Comparison of ENCODE assay signal across 28 cellular contexts in genomic region chr16:49540836-49541235, GRCh38.
"Had no signal": no experiment of that assay in that cellular context is flagged by ENCODE, and none has a peak within 500 bp of the region (broad histone marks: within the 10 kb centered on the region; RNA-seq: fewer than 3 reads in every experiment).

No MANE protein-coding gene starts in this region.

- H3K4me3 Mint-ChIP-seq: activated CD8-positive, alpha-beta T cell treated with anti-CD3 and anti-CD28 coated beads for 36 hours; activated naive CD8-positive, alpha-beta T cell treated with anti-CD3 and anti-CD28 coated beads, Interleukin-2, amount 50 U/mL, for 24 hours; activated T-helper 1 cell treated with anti-CD3 and anti-CD28 coated beads, Interleukin-12 subunit alpha, Interleukin-12 subunit beta, Interleukin-2, Interleukin-4 antibody, amounts not matched to agents 30 ng/mL and 10 ng/mL and 1 ng/mL, durations not matched to agents 14 hours and 24 hours and 36 hours; central memory CD8-positive, alpha-beta T cell; T-cell had no signal

- H3K27me3 Mint-ChIP-seq: activated CD8-positive, alpha-beta T cell treated with anti-CD3 and anti-CD28 coated beads for 36 hours; activated naive CD8-positive, alpha-beta T cell treated with anti-CD3 and anti-CD28 coated beads, Interleukin-2, amount 50 U/mL, for 24 hours; T-cell had no signal

- H3K27ac Mint-ChIP-seq: activated CD8-positive, alpha-beta T cell treated with anti-CD3 and anti-CD28 coated beads for 36 hours; activated naive CD8-positive, alpha-beta T cell treated with anti-CD3 and anti-CD28 coated beads, Interleukin-2, amount 50 U/mL, for 24 hours; activated T-helper 1 cell treated with anti-CD3 and anti-CD28 coated beads, Interleukin-12 subunit alpha, Interleukin-12 subunit beta, Interleukin-2, Interleukin-4 antibody, amounts not matched to agents 30 ng/mL and 10 ng/mL and 1 ng/mL, durations not matched to agents 14 hours and 24 hours and 36 hours; T-cell had no signal

- ATAC-seq: activated CD8-positive, alpha-beta T cell treated with anti-CD3 and anti-CD28 coated beads for 36 hours; activated naive CD4-positive, alpha-beta T cell treated with anti-CD3 and anti-CD28 coated beads, Interleukin-2, amount 50 U/mL, for 72 hours; activated naive CD8-positive, alpha-beta T cell treated with anti-CD3 and anti-CD28 coated beads, Interleukin-2, amount 50 U/mL, for 24 hours; body of pancreas; Panc1; Right ventricle myocardium inferior; T-cell had no signal

- H3K4me2 ChIP-seq: KMS-11 had no signal

- H3K9me3 Mint-ChIP-seq: activated naive CD4-positive, alpha-beta T cell treated with anti-CD3 and anti-CD28 coated beads, Interleukin-2, amount 50 U/mL, for 72 hours; activated naive CD8-positive, alpha-beta T cell treated with anti-CD3 and anti-CD28 coated beads, Interleukin-2, amount 50 U/mL, for 24 hours; activated T-helper 1 cell treated with anti-CD3 and anti-CD28 coated beads, Interleukin-12 subunit alpha, Interleukin-12 subunit beta, Interleukin-2, Interleukin-4 antibody, amounts not matched to agents 30 ng/mL and 10 ng/mL and 1 ng/mL, durations not matched to agents 14 hours and 24 hours and 36 hours; central memory CD8-positive, alpha-beta T cell had no signal

- H3K4me1 Mint-ChIP-seq: activated naive CD8-positive, alpha-beta T cell treated with anti-CD3 and anti-CD28 coated beads, Interleukin-2, amount 50 U/mL, for 24 hours; central memory CD8-positive, alpha-beta T cell; T-cell had no signal

- H3K4me1 ChIP-seq: body of pancreas had no signal

- H3K36me3 ChIP-seq: ascending aorta, WERI-Rb-1 had no signal

- DNase-seq: activated CD4-positive, alpha-beta T cell treated with anti-CD3 and anti-CD28 coated beads for 4 hours; activated CD8-positive, alpha-beta memory T cell treated with anti-CD3 and anti-CD28 coated beads, Interleukin-2, amount 50 U/mL, for 4 hours; activated CD8-positive, alpha-beta T cell treated with anti-CD3 and anti-CD28 coated beads for 36 hours; activated effector memory CD4-positive, alpha-beta T cell treated with Interleukin-2 at 50 U/mL for 16 hours; activated naive CD4-positive, alpha-beta T cell treated with Interleukin-2 at 50 U/mL for 16 hours; activated naive CD8-positive, alpha-beta T cell treated with anti-CD3 and anti-CD28 coated beads, Interleukin-2, amount 50 U/mL, for 24 hours; activated T-cell treated with anti-CD3 and anti-CD28 coated beads, Interleukin-2, amount 50 U/mL, for 1 hour; amniotic stem cell; body of pancreas; NCI-H1092 treated with DMSO at 0.1 percent for 48 hours; NCI-H1417 treated with DMSO at 0.1 percent for 48 hours; NCI-H1694; NCI-H2029 treated with DMSO at 0.1 percent for 48 hours; NCI-H345; NCI-H510A; NCI-H526 treated with DMSO at 0.1 percent for 48 hours; RPMI8226; T-cell; T-helper 2 cell; WERI-Rb-1 had no signal

- H3K36me3 Mint-ChIP-seq: activated naive CD4-positive, alpha-beta T cell treated with anti-CD3 and anti-CD28 coated beads, Interleukin-2, amount 50 U/mL, for 72 hours; T-cell had no signal

- H3K27me3 ChIP-seq: ascending aorta, body of pancreas had no signal

- H3K9me3 ChIP-seq: ascending aorta, body of pancreas had no signal

- H3K4me3 ChIP-seq: ascending aorta, body of pancreas, SK-N-MC had no signal

- H3K27ac ChIP-seq: ascending aorta, body of pancreas, KMS-11, SK-N-MC, WERI-Rb-1 had no signal

- H3K9ac ChIP-seq: KMS-11 had no signal
